ENCODE assay signal across 1 cellular context in genomic region chr11:6603287-6604080, GRCh38.
TF ChIP-seq lines count a peak whose summit lies in the region.

ILK (plus strand) TSS chr11:6603774; CDS start chr11:6604272, 498 bp downstream.
RRP8 (minus strand) TSS chr11:6603616; CDS start chr11:6603502, 114 bp downstream.

TF ChIP-seq in K562, 482 proteins besides CTCF, POLR2A, EP300 and RAD21 (continued from another document and continues in another):
- no peak for TF ChIP-seq BCLAF1 (IDR thresholded peaks at IDR 0.05; ENCODE audit: borderline replicate concordance in 1 of 2, control insufficient read depth in 1 of 2, low read depth in 2 of 2, low read length in 1 of 2)
- no peak for TF ChIP-seq PYGO2 (tag; IDR thresholded peaks at IDR 0.05)
- 0 out of 2 replicates have a peak, but pooled peaks have one; percentile 69 for TF ChIP-seq ZBTB49 (CRISPR knock-in tag; IDR thresholded peaks at IDR 0.05; ENCODE audit: borderline replicate concordance)
- no peak; the same call in 1 of the 2 replicates for TF ChIP-seq ZBTB12 (CRISPR knock-in tag; IDR thresholded peaks at IDR 0.05)
- no peak; the same call in 1 of the 2 replicates for TF ChIP-seq USF2 (CRISPR knock-in tag; IDR thresholded peaks at IDR 0.05)
- no peak for TF ChIP-seq MTA1 (IDR thresholded peaks at IDR 0.05; ENCODE audit: borderline replicate concordance)
- TF ChIP-seq ZBTB1 (CRISPR knock-in tag; IDR thresholded peaks at IDR 0.05; ENCODE audit: borderline replicate concordance, low read depth) = no peak
- no peak for TF ChIP-seq E2F4 (CRISPR knock-in tag; IDR thresholded peaks at IDR 0.05; ENCODE audit: low read depth)
- peak; percentile 70; the same call in 1 of the 2 replicates for TF ChIP-seq HDAC2 (IDR thresholded peaks at IDR 0.05)
- TF ChIP-seq ELF1 (tag; IDR thresholded peaks at IDR 0.05) = peak; percentile 94
- no peak for TF ChIP-seq SRSF7 (optimal IDR thresholded peaks at IDR 0.05; ENCODE audit: low read depth, low read length)
- no peak for TF ChIP-seq ZNF445 (CRISPR knock-in tag; IDR thresholded peaks at IDR 0.05; ENCODE audit: low read depth)
- TF ChIP-seq TCFL5 (CRISPR knock-in tag; conservative IDR thresholded peaks at IDR 0.05) = no peak
- no peak for TF ChIP-seq CHD4 (IDR thresholded peaks at IDR 0.05; ENCODE audit: insufficient read depth, insufficient replicate concordance, low read depth, low read length, poor library complexity, severe bottlenecking)
- peak; percentile 79 for TF ChIP-seq RBBP5 (IDR thresholded peaks at IDR 0.05; ENCODE audit: borderline replicate concordance, insufficient read depth, low read length, poor library complexity, severe bottlenecking)
- no peak for TF ChIP-seq ZNF655 (CRISPR knock-in tag; IDR thresholded peaks at IDR 0.05)
- no peak for TF ChIP-seq POLR3A (IDR thresholded peaks at IDR 0.05; ENCODE audit: borderline replicate concordance, extremely low read depth, insufficient read depth, insufficient read length)
- no peak for TF ChIP-seq KAT2B (IDR thresholded peaks at IDR 0.05; ENCODE audit: low read depth, low read length)
- TF ChIP-seq ZNF311 (CRISPR knock-in tag; IDR thresholded peaks at IDR 0.05) = no peak
- TF ChIP-seq ZNF3 (CRISPR knock-in tag; IDR thresholded peaks at IDR 0.05) = no peak
- TF ChIP-seq CTCFL (IDR thresholded peaks at IDR 0.05; ENCODE audit: borderline replicate concordance, insufficient read depth, low read depth, low read length, poor library complexity, severe bottlenecking) = peak; percentile 67
- TF ChIP-seq SRSF1 (IDR thresholded peaks at IDR 0.05; ENCODE audit: low read depth, low read length) = no peak
- TF ChIP-seq MAFF (IDR thresholded peaks at IDR 0.05; ENCODE audit: low read length) = no peak
- no peak for TF ChIP-seq TCF7 (IDR thresholded peaks at IDR 0.05; ENCODE audit: borderline replicate concordance)
- TF ChIP-seq ETV5 (CRISPR knock-in tag; IDR thresholded peaks at IDR 0.05; ENCODE audit: low read depth) = peak; percentile 81; the same call in 1 of the 2 replicates
- TF ChIP-seq RNF219 (CRISPR knock-in tag; IDR thresholded peaks at IDR 0.05) = no peak
- TF ChIP-seq TSC22D4 (tag; IDR thresholded peaks at IDR 0.05) = no peak
- peak; percentile 87 for TF ChIP-seq CREM (IDR thresholded peaks at IDR 0.05; ENCODE audit: low read depth)
- no peak for TF ChIP-seq CBX5 (IDR thresholded peaks at IDR 0.05; ENCODE audit: borderline replicate concordance, low read depth)
- no peak for TF ChIP-seq PHTF2 (CRISPR knock-in tag; IDR thresholded peaks at IDR 0.05)
- TF ChIP-seq ID3 (CRISPR knock-in tag; IDR thresholded peaks at IDR 0.05) = no peak
- TF ChIP-seq ID3 (tag; IDR thresholded peaks at IDR 0.05) = no peak
- TF ChIP-seq ZNF717 (CRISPR knock-in tag; IDR thresholded peaks at IDR 0.05) = no peak
- no peak for TF ChIP-seq SRF (CRISPR knock-in tag; IDR thresholded peaks at IDR 0.05)
- no peak for TF ChIP-seq NR4A1 (CRISPR knock-in tag; IDR thresholded peaks at IDR 0.05)
- TF ChIP-seq NR4A1 (tag; IDR thresholded peaks at IDR 0.05) = no peak
- no peak for TF ChIP-seq ZNF232 (CRISPR knock-in tag; IDR thresholded peaks at IDR 0.05)
- no peak; the same call in 1 of the 2 replicates for TF ChIP-seq NBN (IDR thresholded peaks at IDR 0.05; ENCODE audit: low read depth)
- no peak for TF ChIP-seq CBX2 (IDR thresholded peaks at IDR 0.05; ENCODE audit: insufficient read depth, low read length, poor library complexity, severe bottlenecking)
- TF ChIP-seq JUND (IDR thresholded peaks at IDR 0.05; ENCODE audit: borderline replicate concordance, low read depth, low read length) = peak; percentile 60; the same call in 1 of the 2 replicates
- no peak; the same call in 2 of the 3 replicates for TF ChIP-seq JUND (tag; IDR thresholded peaks at IDR 0.05; ENCODE audit: borderline replicate concordance, low read depth, low read length)
- peak; percentile 95 for TF ChIP-seq HMGN3 (IDR thresholded peaks at IDR 0.05; ENCODE audit: borderline replicate concordance, extremely low read depth, insufficient read length, low read depth, low read length)
- no peak for TF ChIP-seq ETS2 (tag; IDR thresholded peaks at IDR 0.05; ENCODE audit: borderline replicate concordance, poor library complexity, severe bottlenecking)
- peak; percentile 55; the same call in 1 of the 2 replicates for TF ChIP-seq ZNF592 (IDR thresholded peaks at IDR 0.05)
- TF ChIP-seq PPARD (CRISPR knock-in tag; IDR thresholded peaks at IDR 0.05) = no peak
